In the genomic region with DNA sequence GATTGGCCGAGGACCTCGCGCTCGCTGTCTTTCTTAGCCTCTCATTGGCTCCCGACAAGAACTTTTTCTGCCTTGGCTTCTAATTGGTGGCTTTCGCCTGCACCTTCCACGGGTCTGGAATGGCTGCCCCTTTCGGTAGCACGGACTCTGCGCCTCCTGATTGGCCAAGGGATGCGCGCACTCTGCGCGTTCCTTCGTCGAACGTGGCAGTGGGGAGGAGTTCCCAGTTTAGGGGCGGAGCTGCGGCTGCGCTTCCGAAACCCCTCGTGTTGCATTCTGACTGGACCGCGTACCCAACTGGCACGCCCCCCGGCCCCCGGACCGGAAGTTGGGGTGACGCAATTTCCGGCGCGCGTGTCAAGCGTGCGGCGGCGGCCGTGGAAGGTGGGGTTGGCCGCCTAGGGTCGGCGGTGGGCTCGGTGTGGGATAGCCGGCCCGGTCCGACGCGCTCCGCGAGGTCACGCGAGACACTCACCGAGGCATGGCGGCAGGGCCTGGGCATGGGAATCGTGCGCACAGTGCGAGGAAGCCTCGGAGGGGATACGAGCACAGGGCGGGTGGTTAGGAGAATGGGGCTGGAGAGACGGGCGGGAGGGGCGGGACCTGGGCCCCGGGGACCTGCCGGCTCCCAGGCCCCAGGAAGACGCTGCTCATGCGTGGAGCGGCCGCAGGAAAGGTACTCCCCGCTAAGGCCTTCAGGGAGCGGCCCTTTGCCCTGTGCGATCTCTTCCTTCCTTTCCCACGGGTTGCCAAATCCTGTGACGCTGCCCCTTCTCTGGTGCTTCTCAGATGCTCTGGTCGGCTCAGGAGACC, we compare ENCODE assay signal across 8 cellular contexts. TPM values are rescaled to one million over a fixed set of nuclear protein-coding genes. Genes with fewer than 3 reads are reported as not detected.
DNase-seq lines count a peak whose midpoint lies in the region; ATAC-seq and TF ChIP-seq lines count a peak whose summit lies in the region.

No MANE protein-coding gene starts in this region.

- H3K27ac ChIP-seq in upper lobe of left lung, result peak overlapping the region; percentile 93 to 98 (median 96)

- 0% methylated on average over 55 of the region's 74 CpGs; no CpG with 5 or more reads in 1 of the 2 donors for WGBS in upper lobe of left lung, 2 donors

- peak in 3 of 6 experiments; percentile 44 to 52 (median 48) for TF ChIP-seq CTCF in upper lobe of left lung (IDR thresholded peaks at IDR 0.05)

- peaks cover 0 to 56% (median 24%) of the 10 kb centered on the region in 4 donors for H3K36me3 ChIP-seq in upper lobe of left lung

- intact Hi-C loops in left cardiac atrium (cut with DNase I), result no loop called here
- intact Hi-C loops in posterior cingulate gyrus (cut with DNase I), result loop anchor here (1.0 kb wide), 1 partner anchor 28 kb away; a partner anchor contains a TSS

- peak in 1 of 4 donors; percentile 82 for TF ChIP-seq EP300 in upper lobe of left lung (IDR thresholded peaks at IDR 0.05)

- no peaks in the 10 kb centered on the region for H3K27me3 ChIP-seq in upper lobe of left lung

- DNase-seq in NCI-H146 treated with DMSO at 0.1 percent for 48 hours (lab: John Stamatoyannopoulos, UW; ENCODE audit: unreplicated experiment), result peak; percentile 99
- peak; percentile 97 to 100 (median 98) for DNase-seq in T-helper 1 cell
- peak; percentile 100 for DNase-seq in amniotic stem cell (lab: John Stamatoyannopoulos, UW)
- DNase-seq in left cardiac atrium, result peak; percentile 99
- peak; percentile 99 to 100 (median 100) for DNase-seq in posterior cingulate gyrus
- peak; percentile 99 to 100 for DNase-seq in upper lobe of left lung

- TF ChIP-seq POLR2A in GM15510 (IDR thresholded peaks at IDR 0.05; ENCODE audit: borderline replicate concordance, extremely low read depth, insufficient read length), result peak; percentile 94
- peak; percentile 86 to 98 (median 90) for TF ChIP-seq POLR2A in upper lobe of left lung (IDR thresholded peaks at IDR 0.05)

- H3K4me1 ChIP-seq in upper lobe of left lung, result peaks cover 36 to 64% (median 38%) of the 10 kb centered on the region in 4 donors

- peak overlapping the region; percentile 65 to 97 (median 91) for H3K4me3 ChIP-seq in upper lobe of left lung

- H3K9me3 ChIP-seq in upper lobe of left lung, result no peaks in the 10 kb centered on the region

- ATAC-seq in HG02884 (IDR thresholded peaks at IDR 0.05; ENCODE audit: unreplicated experiment) (peak; percentile 77), left cardiac atrium (peak; percentile 94 to 96), upper lobe of left lung (ENCODE audit: low FRiP score in 2 of 2) (peak; percentile 95 to 99)

RNA-seq across cellular contexts. Expression of a gene that starts 0.6 kb away (rescaled TPM):
- total RNA-seq in left cardiac atrium (100 to 1,000 TPM; 403 to 414 TPM), upper lobe of left lung (100 to 1,000 TPM; 374 to 627 (median 531) TPM)

RNA-seq across cellular contexts. Expression of a gene that starts 10.2 kb away (rescaled TPM):
- total RNA-seq in left cardiac atrium, result 100 to 1,000 TPM; 168 to 252 TPM
- total RNA-seq in upper lobe of left lung, result 100 to 1,000 TPM; 171 to 522 (median 302) TPM

RNA-seq across cellular contexts. Expression of a gene that starts 26.1 kb away (rescaled TPM):
- not detected for total RNA-seq in left cardiac atrium
- total RNA-seq in upper lobe of left lung, result not detected

RNA-seq across cellular contexts. Expression of a gene that starts 27.9 kb away (rescaled TPM):
- 10 to 100 TPM; 83.9 to 98.0 TPM for total RNA-seq in left cardiac atrium
- total RNA-seq in upper lobe of left lung, result 100 to 1,000 TPM in 1 of 6 donors, 10 to 100 TPM in 5; 30.1 to 106 (median 70.1) TPM

RNA-seq across cellular contexts. Expression of a gene that starts 30.4 kb away (rescaled TPM):
- total RNA-seq in left cardiac atrium (10 to 100 TPM; 33.7 to 45.2 TPM), upper lobe of left lung (10 to 100 TPM; 43.0 to 71.0 (median 60.1) TPM)

Comparison
In these comparisons a context has a peak if more than half of its experiments do, and no peak if none do; other contexts are left out.
1. Peak in every context shown above with its lines: DNase-seq, ATAC-seq, H3K4me3 ChIP-seq and H3K27ac ChIP-seq.